ENCODE assay signal across 18 cellular contexts in the genomic region with DNA sequence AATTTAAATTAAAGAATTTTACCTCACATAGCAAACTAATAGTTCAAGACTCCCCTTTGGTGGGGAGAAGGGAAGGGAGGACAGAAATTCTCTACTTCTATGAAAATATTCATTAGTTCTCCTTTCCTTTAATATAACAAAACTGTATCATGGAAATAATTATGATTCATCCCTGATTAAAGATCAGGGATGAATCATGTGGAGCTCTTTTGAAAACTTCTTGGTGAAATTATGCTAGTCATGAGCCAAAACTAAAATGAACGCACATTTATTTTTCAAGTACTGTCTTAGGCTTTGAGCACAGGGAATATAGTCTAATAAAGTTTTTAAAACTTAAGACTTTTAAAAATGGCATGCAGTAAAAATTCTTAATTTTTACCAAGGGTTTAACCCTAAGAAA. TPM values are rescaled to one million over a fixed set of nuclear protein-coding genes. Genes with fewer than 3 reads are reported as not detected.
DNase-seq lines count a peak whose midpoint lies in the region; ATAC-seq, FAIRE-seq and TF ChIP-seq lines count a peak whose summit lies in the region.
"Had no signal": no experiment of that assay in that cellular context is flagged by ENCODE, and none has a peak within 500 bp of the region (broad histone marks: within the 10 kb centered on the region; RNA-seq: fewer than 3 reads in every experiment).

No MANE protein-coding gene starts in this region.

- peak overlapping the region; percentile 53 for H3K4me3 ChIP-seq in ACC112 (ENCODE audit: low read depth, low read length)
- no peak overlapping the region for H3K4me3 ChIP-seq in astrocyte (ENCODE audit: insufficient read depth, low read depth, low read length)
- H3K4me3 ChIP-seq: suprapubic skin, vagina had no signal

- H3K9me3 ChIP-seq in astrocyte (ENCODE audit: insufficient read depth, low read depth, low read length): no peaks in the 10 kb centered on the region
- H3K9me3 ChIP-seq: suprapubic skin, vagina had no signal

- TF ChIP-seq CTCF in astrocyte (IDR thresholded peaks at IDR 0.05; ENCODE audit: insufficient read depth, low read depth, low read length): no peak

- H3K27me3 Mint-ChIP-seq in astrocyte (ENCODE audit: low read depth, unreplicated experiment): no peaks in the 10 kb centered on the region
- H3K27me3 Mint-ChIP-seq: activated CD4-positive, alpha-beta T cell treated with anti-CD3 and anti-CD28 coated beads, Interleukin-2, amount 10 ng/mL, durations not matched to agents 7 days and 5 days had no signal

- H3K27me3 ChIP-seq in ACC112 (ENCODE audit: insufficient read depth, low read length) (no peaks in the 10 kb centered on the region), astrocyte (ENCODE audit: insufficient read depth, low read length) (no peaks in the 10 kb centered on the region)
- H3K27me3 ChIP-seq: brain microvascular endothelial cell, suprapubic skin, vagina had no signal

- H3K4me3 Mint-ChIP-seq in astrocyte (ENCODE audit: unreplicated experiment): no peak overlapping the region
- H3K4me3 Mint-ChIP-seq: activated CD4-positive, alpha-beta T cell treated with anti-CD3 and anti-CD28 coated beads, Interleukin-2, amount 10 ng/mL, durations not matched to agents 7 days and 5 days; activated naive CD4-positive, alpha-beta T cell treated with anti-CD3 and anti-CD28 coated beads for 36 hours had no signal

- peak; percentile 52 for DNase-seq in ELR (ENCODE audit: low read depth)
- peak; percentile 38 for DNase-seq in astrocyte (ENCODE audit: low read depth)
- peak; percentile 52 for DNase-seq in iris pigment epithelial cell (ENCODE audit: low read depth)
- no peak for DNase-seq in NCI-H1092 treated with DMSO at 0.1 percent for 48 hours (lab: John Stamatoyannopoulos, UW)
- DNase-seq in HuH-7.5 (ENCODE audit: low spot score): no peak
- DNase-seq: activated CD4-positive, alpha-beta T cell treated with anti-CD3 and anti-CD28 coated beads, Interleukin-2, amount 10 ng/mL, durations not matched to agents 7 days and 5 days; activated naive CD4-positive, alpha-beta T cell treated with anti-CD3 and anti-CD28 coated beads for 36 hours; activated T-cell treated with anti-CD3 and anti-CD28 coated beads for 4 hours; brain microvascular endothelial cell; cortex of kidney; DMS79 treated with DMSO at 0.1 percent for 48 hours; NCI-H1417; NCI-H526 treated with DMSO at 0.1 percent for 48 hours had no signal

- H3K4me1 ChIP-seq in ACC112 (ENCODE audit: control insufficient read depth, insufficient read depth, low read length, unreplicated experiment) (peaks cover 33% of the 10 kb centered on the region), astrocyte (ENCODE audit: insufficient read depth, low read length) (no peaks in the 10 kb centered on the region)

- ATAC-seq in HG03159 (IDR thresholded peaks at IDR 0.05; ENCODE audit: unreplicated experiment) (no peak), GM21390 (IDR thresholded peaks at IDR 0.05; ENCODE audit: unreplicated experiment) (no peak)

- peaks cover 5% of the 10 kb centered on the region for H4K20me1 ChIP-seq in astrocyte (ENCODE audit: insufficient read depth, low read length)

- H3K27ac ChIP-seq in ACC112 (ENCODE audit: low read depth, low read length) (peak overlapping the region; percentile 55), astrocyte (ENCODE audit: low read depth, low read length) (no peak overlapping the region)
- H3K27ac ChIP-seq: brain microvascular endothelial cell, suprapubic skin, vagina had no signal

- H2AFZ ChIP-seq in ACC112 (ENCODE audit: low read length, unreplicated experiment): peak overlapping the region; percentile 70
- no peak overlapping the region for H2AFZ ChIP-seq in astrocyte (ENCODE audit: low read depth, low read length)

- FAIRE-seq in astrocyte (lab: Jason Lieb, UNC): no peak

- no peaks in the 10 kb centered on the region for H3K9me3 Mint-ChIP-seq in astrocyte (ENCODE audit: unreplicated experiment)
- H3K9me3 Mint-ChIP-seq: activated CD4-positive, alpha-beta T cell treated with anti-CD3 and anti-CD28 coated beads, Interleukin-2, amount 10 ng/mL, durations not matched to agents 7 days and 5 days; activated naive CD4-positive, alpha-beta T cell treated with anti-CD3 and anti-CD28 coated beads for 36 hours had no signal

- H3K79me2 ChIP-seq in ACC112 (ENCODE audit: control insufficient read depth, insufficient read depth, low read length, unreplicated experiment) (peaks cover 3% of the 10 kb centered on the region), astrocyte (ENCODE audit: insufficient read depth, low read length) (peaks cover 20% of the 10 kb centered on the region)

- no peak overlapping the region for H3K27ac Mint-ChIP-seq in astrocyte (ENCODE audit: unreplicated experiment)
- H3K27ac Mint-ChIP-seq: activated CD4-positive, alpha-beta T cell treated with anti-CD3 and anti-CD28 coated beads, Interleukin-2, amount 10 ng/mL, durations not matched to agents 7 days and 5 days; activated naive CD4-positive, alpha-beta T cell treated with anti-CD3 and anti-CD28 coated beads for 36 hours had no signal

- H3K4me1 Mint-ChIP-seq in astrocyte (ENCODE audit: low read depth, unreplicated experiment): no peaks in the 10 kb centered on the region

- H3K36me3 ChIP-seq in ACC112 (ENCODE audit: insufficient read depth, low read length) (peaks cover 12% of the 10 kb centered on the region), astrocyte (ENCODE audit: insufficient read depth, low read length) (no peaks in the 10 kb centered on the region)
- H3K36me3 ChIP-seq: brain microvascular endothelial cell had no signal

- H3K9ac ChIP-seq in astrocyte (ENCODE audit: low read length): no peak overlapping the region

- H3K4me2 ChIP-seq in astrocyte (ENCODE audit: low read length): no peak overlapping the region

- peaks cover 1% of the 10 kb centered on the region for H3K36me3 Mint-ChIP-seq in astrocyte (ENCODE audit: low read depth, unreplicated experiment)

RNA-seq across cellular contexts. Expression of gene TMBIM4, which starts 17.1 kb away (rescaled TPM):
- total RNA-seq in astrocyte: 41.2 and 41.5 TPM in 2 replicates

RNA-seq across cellular contexts. Expression of gene LLPH, which starts 22.2 kb away (rescaled TPM):
- 34.6 and 37.3 TPM in 2 replicates for total RNA-seq in astrocyte

RNA-seq across cellular contexts. Expression of gene IRAK3, which starts 36.3 kb away (rescaled TPM):
- 0.05 and 0.10 TPM in 2 replicates for total RNA-seq in astrocyte

Comparison
In these comparisons a context has a peak if more than half of its experiments do, and no peak if none do; other contexts are left out.
1. DNase-seq: peak in ELR (single experiment), astrocyte (single experiment) and iris pigment epithelial cell (single experiment); none in NCI-H1092 treated with DMSO at 0.1 percent for 48 hours (single experiment) and HuH-7.5 (single experiment).